In the genomic region with DNA sequence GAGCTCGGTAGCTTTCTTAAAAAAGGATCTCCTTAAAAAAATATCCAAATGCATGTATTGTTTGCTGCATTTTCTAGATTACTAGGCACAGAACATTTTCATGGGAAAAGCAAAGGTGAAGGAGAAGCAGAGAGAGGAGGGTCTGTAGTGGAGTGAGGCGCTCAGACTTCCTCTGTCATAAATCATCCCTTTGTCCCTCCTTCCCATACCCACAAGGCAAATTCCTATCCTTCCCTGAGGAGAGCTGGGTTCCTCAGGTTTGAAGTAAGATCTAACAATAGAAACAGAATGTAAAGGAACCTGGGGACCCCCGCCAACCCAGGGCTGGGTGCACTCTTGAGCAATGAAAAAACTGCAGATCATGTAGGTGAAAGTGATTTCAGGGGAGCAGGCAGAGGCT, we compare ENCODE assay signal across 17 cellular contexts.
DNase-seq lines count a peak whose midpoint lies in the region; ATAC-seq and TF ChIP-seq lines count a peak whose summit lies in the region.
"Had no signal": no experiment of that assay in that cellular context is flagged by ENCODE, and none has a peak within 500 bp of the region (broad histone marks: within the 10 kb centered on the region; RNA-seq: fewer than 3 reads in every experiment).

No MANE protein-coding gene starts in this region.

- no peak overlapping the region for H3K27ac Mint-ChIP-seq in GM23338
- H3K27ac Mint-ChIP-seq: CD4-positive, alpha-beta T cell had no signal

- no peak overlapping the region for H3K4me2 ChIP-seq in GM23338

- H3K9me3 Mint-ChIP-seq in GM23338: peaks cover 7% of the 10 kb centered on the region; the same call in 2 of the 3 replicates
- H3K9me3 Mint-ChIP-seq: CD4-positive, alpha-beta T cell had no signal

- DNase-seq in GM23338 (ENCODE audit: low spot score) (no peak), adipocyte (ENCODE audit: low read depth) (no peak), myocyte (ENCODE audit: low read depth) (peak; percentile 43), posterior vena cava (ENCODE audit: low spot score) (no peak), posterior cingulate gyrus (no peak), NCI-H146 (lab: John Stamatoyannopoulos, UW) (no peak)
- DNase-seq: activated gamma-delta T cell; amygdala; CD4-positive, alpha-beta T cell; DMS53; effector memory CD4-positive, alpha-beta T cell; KG1; NCI-H1048; NCI-H2029 treated with DMSO at 0.1 percent for 48 hours; substantia nigra had no signal

- no peaks in the 10 kb centered on the region for H4K20me1 ChIP-seq in GM23338 (replicated peaks; ENCODE audit: insufficient read depth)

- TF ChIP-seq CTCF in GM23338 (conservative IDR thresholded peaks at IDR 0.05; ENCODE audit: low read depth in 2 of 2): no peak

- peak overlapping the region; percentile 30 for H3K9ac ChIP-seq in adipocyte (ENCODE audit: low read length)

- peaks cover 12% of the 10 kb centered on the region for H3K27me3 Mint-ChIP-seq in GM23338 (ENCODE audit: insufficient read depth, low read depth, poor library complexity)

- H3K36me3 ChIP-seq in ACC112 (ENCODE audit: insufficient read depth, low read length) (no peaks in the 10 kb centered on the region), GM23338 (ENCODE audit: insufficient read depth) (no peaks in the 10 kb centered on the region), adipocyte (ENCODE audit: control insufficient read depth, insufficient read depth, low read length, severe bottlenecking) (no peaks in the 10 kb centered on the region)

- no peaks in the 10 kb centered on the region for H3K9me2 ChIP-seq in GM23338 (ENCODE audit: insufficient read depth)

- no peaks in the 10 kb centered on the region for H3K9me3 ChIP-seq in adipocyte (ENCODE audit: control insufficient read depth, low read length)

- H3K79me2 ChIP-seq in ACC112 (ENCODE audit: control insufficient read depth, insufficient read depth, low read length, unreplicated experiment) (no peaks in the 10 kb centered on the region), GM23338 (replicated peaks; ENCODE audit: insufficient read depth) (no peaks in the 10 kb centered on the region)

- H3K27ac ChIP-seq in ACC112 (ENCODE audit: low read depth, low read length) (peak overlapping the region; percentile 66), GM23338 (ENCODE audit: low read depth) (no peak overlapping the region)

- intact Hi-C loops in posterior vena cava (cut with DNase I): no loop called here
- intact Hi-C loops in posterior cingulate gyrus (cut with DNase I): no loop called here

- peak overlapping the region; percentile 78 for H2AFZ ChIP-seq in ACC112 (ENCODE audit: low read length, unreplicated experiment)
- peak overlapping the region; percentile 86; the same call in 1 of the 2 replicates for H2AFZ ChIP-seq in GM23338

- no peak overlapping the region for H3K4me3 Mint-ChIP-seq in GM23338
- H3K4me3 Mint-ChIP-seq: CD4-positive, alpha-beta T cell had no signal

- H3K4me1 Mint-ChIP-seq in GM23338: peaks cover under 1% of the 10 kb centered on the region; the same call in 2 of the 3 replicates

- ATAC-seq in GM23338: no peak
- no peak for ATAC-seq in GM18907 (IDR thresholded peaks at IDR 0.05; ENCODE audit: unreplicated experiment)

- H3F3A ChIP-seq in GM23338 (replicated peaks; ENCODE audit: low read depth): no peaks in the 10 kb centered on the region

- H3K27me3 ChIP-seq in ACC112 (ENCODE audit: insufficient read depth, low read length): no peaks in the 10 kb centered on the region
- H3K27me3 ChIP-seq in GM23338 (ENCODE audit: insufficient read depth): no peaks in the 10 kb centered on the region
- H3K27me3 ChIP-seq in adipocyte (replicated peaks; ENCODE audit: control insufficient read depth, insufficient read depth, low read length): no peaks in the 10 kb centered on the region

- H3K4me3 ChIP-seq in ACC112 (ENCODE audit: low read depth, low read length) (peak overlapping the region; percentile 50; the same call in 1 of the 2 replicates), GM23338 (no peak overlapping the region), adipocyte (ENCODE audit: low read length) (peak overlapping the region; percentile 27)

- H3K36me3 Mint-ChIP-seq in GM23338 (ENCODE audit: low read depth): peaks cover 7% of the 10 kb centered on the region

- peaks cover 2% of the 10 kb centered on the region for H3K4me1 ChIP-seq in ACC112 (ENCODE audit: control insufficient read depth, insufficient read depth, low read length, unreplicated experiment)
- no peaks in the 10 kb centered on the region for H3K4me1 ChIP-seq in GM23338 (ENCODE audit: insufficient read depth)
- H3K4me1 ChIP-seq in adipocyte (ENCODE audit: control insufficient read depth, insufficient read depth, low read length): peaks cover 20% of the 10 kb centered on the region

TF ChIP-seq in GM23338, 12 proteins besides CTCF, POLR2A, EP300 and RAD21 (continues in another document):
- TF ChIP-seq EZH2phosphoT487 (IDR thresholded peaks at IDR 0.05; ENCODE audit: unreplicated experiment) (no peak), POLR2AphosphoS5 (IDR thresholded peaks at IDR 0.05; ENCODE audit: low read depth) (no peak), EZH2 (IDR thresholded peaks at IDR 0.05; ENCODE audit: low read depth, unreplicated experiment) (no peak), ZNF331 (CRISPR knock-in tag; IDR thresholded peaks at IDR 0.05; ENCODE audit: low read depth) (no peak), JUNB (IDR thresholded peaks at IDR 0.05; ENCODE audit: unreplicated experiment) (no peak)
- TF ChIP-seq, protein P1, sequence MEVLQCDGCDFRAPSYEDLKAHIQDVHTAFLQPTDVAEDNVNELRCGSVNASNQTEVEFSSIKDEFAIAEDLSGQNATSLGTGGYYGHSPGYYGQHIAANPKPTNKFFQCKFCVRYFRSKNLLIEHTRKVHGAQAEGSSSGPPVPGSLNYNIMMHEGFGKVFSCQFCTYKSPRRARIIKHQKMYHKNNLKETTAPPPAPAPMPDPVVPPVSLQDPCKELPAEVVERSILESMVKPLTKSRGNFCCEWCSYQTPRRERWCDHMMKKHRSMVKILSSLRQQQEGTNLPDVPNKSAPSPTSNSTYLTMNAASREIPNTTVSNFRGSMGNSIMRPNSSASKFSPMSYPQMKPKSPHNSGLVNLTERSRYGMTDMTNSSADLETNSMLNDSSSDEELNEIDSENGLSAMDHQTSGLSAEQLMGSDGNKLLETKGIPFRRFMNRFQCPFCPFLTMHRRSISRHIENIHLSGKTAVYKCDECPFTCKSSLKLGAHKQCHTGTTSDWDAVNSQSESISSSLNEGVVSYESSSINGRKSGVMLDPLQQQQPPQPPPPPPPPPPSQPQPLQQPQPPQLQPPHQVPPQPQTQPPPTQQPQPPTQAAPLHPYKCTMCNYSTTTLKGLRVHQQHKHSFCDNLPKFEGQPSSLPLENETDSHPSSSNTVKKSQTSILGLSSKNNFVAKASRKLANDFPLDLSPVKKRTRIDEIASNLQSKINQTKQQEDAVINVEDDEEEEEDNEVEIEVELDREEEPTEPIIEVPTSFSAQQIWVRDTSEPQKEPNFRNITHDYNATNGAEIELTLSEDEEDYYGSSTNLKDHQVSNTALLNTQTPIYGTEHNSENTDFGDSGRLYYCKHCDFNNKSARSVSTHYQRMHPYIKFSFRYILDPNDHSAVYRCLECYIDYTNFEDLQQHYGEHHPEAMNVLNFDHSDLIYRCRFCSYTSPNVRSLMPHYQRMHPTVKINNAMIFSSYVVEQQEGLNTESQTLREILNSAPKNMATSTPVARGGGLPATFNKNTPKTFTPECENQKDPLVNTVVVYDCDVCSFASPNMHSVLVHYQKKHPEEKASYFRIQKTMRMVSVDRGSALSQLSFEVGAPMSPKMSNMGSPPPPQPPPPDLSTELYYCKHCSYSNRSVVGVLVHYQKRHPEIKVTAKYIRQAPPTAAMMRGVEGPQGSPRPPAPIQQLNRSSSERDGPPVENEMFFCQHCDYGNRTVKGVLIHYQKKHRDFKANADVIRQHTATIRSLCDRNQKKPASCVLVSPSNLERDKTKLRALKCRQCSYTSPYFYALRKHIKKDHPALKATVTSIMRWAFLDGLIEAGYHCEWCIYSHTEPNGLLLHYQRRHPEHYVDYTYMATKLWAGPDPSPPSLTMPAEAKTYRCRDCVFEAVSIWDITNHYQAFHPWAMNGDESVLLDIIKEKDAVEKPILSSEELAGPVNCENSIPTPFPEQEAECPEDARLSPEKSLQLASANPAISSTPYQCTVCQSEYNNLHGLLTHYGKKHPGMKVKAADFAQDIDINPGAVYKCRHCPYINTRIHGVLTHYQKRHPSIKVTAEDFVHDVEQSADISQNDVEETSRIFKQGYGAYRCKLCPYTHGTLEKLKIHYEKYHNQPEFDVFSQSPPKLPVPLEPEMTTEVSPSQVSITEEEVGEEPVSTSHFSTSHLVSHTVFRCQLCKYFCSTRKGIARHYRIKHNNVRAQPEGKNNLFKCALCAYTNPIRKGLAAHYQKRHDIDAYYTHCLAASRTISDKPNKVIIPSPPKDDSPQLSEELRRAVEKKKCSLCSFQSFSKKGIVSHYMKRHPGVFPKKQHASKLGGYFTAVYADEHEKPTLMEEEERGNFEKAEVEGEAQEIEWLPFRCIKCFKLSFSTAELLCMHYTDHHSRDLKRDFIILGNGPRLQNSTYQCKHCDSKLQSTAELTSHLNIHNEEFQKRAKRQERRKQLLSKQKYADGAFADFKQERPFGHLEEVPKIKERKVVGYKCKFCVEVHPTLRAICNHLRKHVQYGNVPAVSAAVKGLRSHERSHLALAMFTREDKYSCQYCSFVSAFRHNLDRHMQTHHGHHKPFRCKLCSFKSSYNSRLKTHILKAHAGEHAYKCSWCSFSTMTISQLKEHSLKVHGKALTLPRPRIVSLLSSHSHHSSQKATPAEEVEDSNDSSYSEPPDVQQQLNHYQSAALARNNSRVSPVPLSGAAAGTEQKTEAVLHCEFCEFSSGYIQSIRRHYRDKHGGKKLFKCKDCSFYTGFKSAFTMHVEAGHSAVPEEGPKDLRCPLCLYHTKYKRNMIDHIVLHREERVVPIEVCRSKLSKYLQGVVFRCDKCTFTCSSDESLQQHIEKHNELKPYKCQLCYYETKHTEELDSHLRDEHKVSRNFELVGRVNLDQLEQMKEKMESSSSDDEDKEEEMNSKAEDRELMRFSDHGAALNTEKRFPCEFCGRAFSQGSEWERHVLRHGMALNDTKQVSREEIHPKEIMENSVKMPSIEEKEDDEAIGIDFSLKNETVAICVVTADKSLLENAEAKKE (CRISPR knock-in tag; IDR thresholded peaks at IDR 0.05): no peak
